7 cellular contexts compared by ENCODE assay signal in the genomic region with DNA sequence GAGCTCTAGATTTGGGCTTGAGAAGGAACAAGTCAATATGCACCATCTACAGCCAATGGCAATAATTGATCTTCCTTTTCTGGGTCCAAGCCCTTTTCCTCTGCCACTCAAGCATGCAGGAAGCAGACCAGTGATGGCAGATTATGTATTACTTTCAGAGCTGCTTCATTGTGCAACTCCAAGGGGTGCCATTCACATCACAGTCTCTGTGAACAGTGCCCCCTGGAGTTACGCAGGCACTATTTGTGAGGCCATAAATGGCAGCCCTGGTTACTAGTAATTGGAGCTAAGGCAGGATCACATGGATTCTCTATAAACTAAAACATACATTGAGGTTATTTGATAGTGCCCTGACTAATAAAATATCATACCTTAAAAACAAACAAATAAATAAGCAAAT.
DNase-seq lines count a peak whose midpoint lies in the region; ATAC-seq and TF ChIP-seq lines count a peak whose summit lies in the region.

No MANE protein-coding gene starts in this region.

- H2BK120ac ChIP-seq in mesendoderm (ENCODE audit: low read depth, low read length) = no peak overlapping the region

- H3K4ac ChIP-seq in mesendoderm (ENCODE audit: low read depth, low read length) = no peak overlapping the region

- H3K36me3 ChIP-seq in mesendoderm (ENCODE audit: control insufficient read depth, insufficient read depth, low read length) (no peaks in the 10 kb centered on the region), colonic mucosa (no peaks in the 10 kb centered on the region)

- TF ChIP-seq CTCF in colonic mucosa (IDR thresholded peaks at IDR 0.05) = no peak

- WGBS in mesendoderm (ENCODE audit: extremely low coverage, insufficient coverage, low lambda C conversion rate) = no CpG with 5 or more reads among the region's 1 CpG

- no peak overlapping the region for H3K27ac ChIP-seq in mesendoderm (ENCODE audit: low read depth, low read length)
- no peak overlapping the region for H3K27ac ChIP-seq in colonic mucosa

- no peak overlapping the region for H3K23ac ChIP-seq in mesendoderm (ENCODE audit: low read length)

- peaks cover 2% of the 10 kb centered on the region for H3K9me3 Mint-ChIP-seq in activated CD4-positive, alpha-beta memory T cell treated with anti-CD3 and anti-CD28 coated beads for 36 hours

- no peaks in the 10 kb centered on the region for H3K79me1 ChIP-seq in mesendoderm (ENCODE audit: low read length)

- no peak overlapping the region for H2AK5ac ChIP-seq in mesendoderm (ENCODE audit: low read length)

- no peaks in the 10 kb centered on the region for H3K9me3 ChIP-seq in colonic mucosa

- no peaks in the 10 kb centered on the region for H3K79me2 ChIP-seq in mesendoderm (ENCODE audit: control insufficient read depth, insufficient read depth, low read length)

- no peak overlapping the region for H3K4me2 ChIP-seq in mesendoderm (ENCODE audit: low read length)

- H3K27ac Mint-ChIP-seq in activated CD4-positive, alpha-beta memory T cell treated with anti-CD3 and anti-CD28 coated beads for 36 hours = no peak overlapping the region

- H3K36me3 Mint-ChIP-seq in activated CD4-positive, alpha-beta memory T cell treated with anti-CD3 and anti-CD28 coated beads for 36 hours = no peaks in the 10 kb centered on the region

- CTCF ChIA-PET in activated CD4-positive, alpha-beta memory T cell treated with anti-CD3 and anti-CD28 coated beads for 36 hours (lab: Charles Lee) = no interaction called here

- ATAC-seq in GM19324 (IDR thresholded peaks at IDR 0.05; ENCODE audit: low FRiP score, unreplicated experiment) (peak; percentile 91), HG03095 (IDR thresholded peaks at IDR 0.05; ENCODE audit: unreplicated experiment) (peak; percentile 73), HG03135 (IDR thresholded peaks at IDR 0.05; ENCODE audit: unreplicated experiment) (no peak)

- H4K5ac ChIP-seq in mesendoderm (ENCODE audit: low read length) = no peak overlapping the region

- H3K4me1 ChIP-seq in mesendoderm (ENCODE audit: control insufficient read depth, low read depth, low read length) (peaks cover 2% of the 10 kb centered on the region), colonic mucosa (no peaks in the 10 kb centered on the region)

- H4K8ac ChIP-seq in mesendoderm (ENCODE audit: low read depth, low read length) = no peak overlapping the region

- H2BK5ac ChIP-seq in mesendoderm (ENCODE audit: low read length) = no peak overlapping the region

- H3K56ac ChIP-seq in mesendoderm (ENCODE audit: low read length) = no peak overlapping the region

- H3K18ac ChIP-seq in mesendoderm (ENCODE audit: low read length) = no peak overlapping the region

- H3K4me3 Mint-ChIP-seq in activated CD4-positive, alpha-beta memory T cell treated with anti-CD3 and anti-CD28 coated beads for 36 hours = no peak overlapping the region

- no peaks in the 10 kb centered on the region for H3K27me3 Mint-ChIP-seq in activated CD4-positive, alpha-beta memory T cell treated with anti-CD3 and anti-CD28 coated beads for 36 hours

- DNase-seq in SIG-M5 (lab: John Stamatoyannopoulos, UW) = peak; percentile 1
- peak; percentile 61 for DNase-seq in mesendoderm
- DNase-seq in activated CD4-positive, alpha-beta memory T cell treated with anti-CD3 and anti-CD28 coated beads for 36 hours = no peak
- DNase-seq in colonic mucosa = no peak

- H3K9ac ChIP-seq in mesendoderm (ENCODE audit: low read length) = no peak overlapping the region
- H3K9ac ChIP-seq in colonic mucosa (ENCODE audit: low read depth in 2 of 2, low read length in 2 of 2) = no peak overlapping the region

- POLR2A ChIA-PET in activated CD4-positive, alpha-beta memory T cell treated with anti-CD3 and anti-CD28 coated beads for 36 hours (lab: Charles Lee) = no interaction called here

- no peak overlapping the region for H2BK15ac ChIP-seq in mesendoderm (replicated peaks; ENCODE audit: low read depth)

- H3K27me3 ChIP-seq in mesendoderm (ENCODE audit: insufficient read depth, low read length, poor library complexity) = no peaks in the 10 kb centered on the region
- no peaks in the 10 kb centered on the region for H3K27me3 ChIP-seq in colonic mucosa

- H3K4me3 ChIP-seq in mesendoderm (ENCODE audit: low read length) = no peak overlapping the region
- H3K4me3 ChIP-seq in colonic mucosa = no peak overlapping the region

- intact Hi-C loops in activated CD4-positive, alpha-beta memory T cell treated with anti-CD3 and anti-CD28 coated beads for 36 hours (cut with micrococcal nuclease) = no loop called here
- intact Hi-C loops in colonic mucosa (cut with DNase I) = no loop called here

- H3K4me1 Mint-ChIP-seq in activated CD4-positive, alpha-beta memory T cell treated with anti-CD3 and anti-CD28 coated beads for 36 hours (ENCODE audit: low read depth) = no peaks in the 10 kb centered on the region

Comparison
In these comparisons a context has a peak if more than half of its experiments do, and no peak if none do; other contexts are left out.
1. DNase-seq: peak in SIG-M5 (single experiment) and mesendoderm (single experiment); none in activated CD4-positive, alpha-beta memory T cell treated with anti-CD3 and anti-CD28 coated beads for 36 hours (single experiment) and colonic mucosa (single experiment).